Comparison of ENCODE assay signal across 8 cellular contexts in genomic region chr22:33921576-33922181, GRCh38. TPM values are rescaled to one million over a fixed set of nuclear protein-coding genes. Genes with fewer than 3 reads are reported as not detected.
A peak's percentile ranks its signal among the peaks of the same experiment; 100 is the strongest.
DNase-seq lines count a peak whose midpoint lies in the region; ATAC-seq, FAIRE-seq and TF ChIP-seq lines count a peak whose summit lies in the region.

No MANE protein-coding gene starts in this region.

- H3K27me3 ChIP-seq in AG04450 (ENCODE audit: control insufficient read depth, insufficient read depth, low read length): peaks cover 4% of the 10 kb centered on the region
- H3K27me3 ChIP-seq in SU-DHL-6 (ENCODE audit: low read length): no peaks in the 10 kb centered on the region

- no peaks in the 10 kb centered on the region; the same call in 1 of the 2 replicates for H3K9me3 ChIP-seq in AG04450 (ENCODE audit: control insufficient read depth, insufficient read depth, low read length)
- no peaks in the 10 kb centered on the region for H3K9me3 ChIP-seq in HEK293 (ENCODE audit: control insufficient read depth, insufficient read depth, low read depth, low read length)
- no peaks in the 10 kb centered on the region for H3K9me3 ChIP-seq in SU-DHL-6 (ENCODE audit: insufficient read depth, low read length)

- peak; percentile 30 for DNase-seq in AG04450 (ENCODE audit: low read depth, low spot score)
- DNase-seq in dermis blood vessel endothelial cell: peak; percentile 28
- DNase-seq in left lobe of liver (ENCODE audit: low spot score): peak; percentile 75
- DNase-seq in stimulated activated CD4-positive, alpha-beta T cell treated with anti-CD3 and anti-CD28 coated beads, Interleukin-4, amount 100 ng/mL, for 24 hours: peak; percentile 7
- no peak for DNase-seq in HCEC 1CT
- no peak for DNase-seq in RCC 7860 (ENCODE audit: low spot score)

- H3K4me3 ChIP-seq in AG04450 (ENCODE audit: low read depth, low read length): peak overlapping the region; percentile 83
- H3K4me3 ChIP-seq in HEK293 (ENCODE audit: low read depth, low read length): peak overlapping the region; percentile 60
- H3K4me3 ChIP-seq in SU-DHL-6 (ENCODE audit: insufficient read depth, low read length, poor library complexity, severe bottlenecking): peak overlapping the region; percentile 53

- H3K79me2 ChIP-seq in SU-DHL-6 (ENCODE audit: insufficient read depth, low read length): no peaks in the 10 kb centered on the region

- H3K4me1 ChIP-seq in HEK293 (ENCODE audit: control insufficient read depth, insufficient read depth, low read length): peaks cover 16% of the 10 kb centered on the region

- H2AFZ ChIP-seq in SU-DHL-6 (ENCODE audit: low read depth, low read length, severe bottlenecking): peak overlapping the region; percentile 84

- H4K20me1 ChIP-seq in SU-DHL-6 (ENCODE audit: low read depth, low read length): no peaks in the 10 kb centered on the region

- CTCF ChIA-PET in AG04450 (lab: Charles Lee): interaction anchor here (1.3 to 3.1 kb wide), 6 partner anchors 18 to 1229 kb away, joined by 3 to 48 read pairs (median 14); no protein-coding TSS in a partner anchor
- CTCF ChIA-PET in HEK293 (lab: Yijun Ruan, JAX): interaction anchor here (0.6 to 4.5 kb wide), 9 partner anchors 18 to 1261 kb away, joined by 3 to 52 read pairs (median 5); no protein-coding TSS in a partner anchor

- no peaks in the 10 kb centered on the region for H3F3A ChIP-seq in SU-DHL-6 (ENCODE audit: insufficient read depth)

- peak overlapping the region; percentile 72 for H3K4me2 ChIP-seq in SU-DHL-6 (ENCODE audit: low read depth, low read length, poor library complexity, severe bottlenecking)

- H3K27ac ChIP-seq in AG04450 (ENCODE audit: low read depth, low read length): peak overlapping the region; percentile 61
- H3K27ac ChIP-seq in HEK293 (ENCODE audit: extremely low read depth, low read depth, low read length): peak overlapping the region; percentile 54; the same call in 1 of the 2 replicates
- H3K27ac ChIP-seq in SU-DHL-6 (ENCODE audit: low read depth, low read length): no peak overlapping the region

- POLR2A ChIA-PET in AG04450 (lab: Yijun Ruan, JAX): interaction anchor here (0.5 to 1.8 kb wide), 10 partner anchors 25 to 591 kb away, joined by 3 to 6 read pairs (median 4); no protein-coding TSS in a partner anchor
- POLR2A ChIA-PET in HEK293 (lab: Yijun Ruan, JAX): interaction anchor here (0.6 to 1.4 kb wide), 6 partner anchors 12 to 1336 kb away, joined by 3 to 6 read pairs (median 3); no protein-coding TSS in a partner anchor

- peak overlapping the region; percentile 50 for H3K9ac ChIP-seq in SU-DHL-6 (ENCODE audit: low read length)

- ATAC-seq in left lobe of liver: peak; percentile 45

- FAIRE-seq in RCC 7860 (lab: Jason Lieb, UNC): no peak

- no peak for TF ChIP-seq CTCF in AG04450 (IDR thresholded peaks at IDR 0.05; ENCODE audit: low read depth, low read length)
- no peak for TF ChIP-seq CTCF in HEK293 (tag by site-specific recombination; IDR thresholded peaks at IDR 0.05)
- no peak for TF ChIP-seq CTCF in SU-DHL-6 (IDR thresholded peaks at IDR 0.05; ENCODE audit: insufficient read depth, low read length, poor library complexity, severe bottlenecking)

- no peaks in the 10 kb centered on the region for H3K9me2 ChIP-seq in SU-DHL-6 (replicated peaks; ENCODE audit: insufficient read depth, low read length)

- H3K36me3 ChIP-seq in HEK293 (ENCODE audit: control insufficient read depth in 2 of 2, insufficient read depth in 1 of 2, low read length in 2 of 2): no peaks in the 10 kb centered on the region
- no peaks in the 10 kb centered on the region for H3K36me3 ChIP-seq in SU-DHL-6 (ENCODE audit: low read length)

TF ChIP-seq in HEK293, 187 proteins besides CTCF, POLR2A, EP300 and RAD21 (continues in another document):
- TF ChIP-seq TSHZ1 (tag by site-specific recombination; IDR thresholded peaks at IDR 0.05; ENCODE audit: borderline replicate concordance): no peak
- TF ChIP-seq ZNF391 (tag by site-specific recombination; IDR thresholded peaks at IDR 0.05; ENCODE audit: borderline replicate concordance, low read depth): 0 out of 2 replicates have a peak, but pooled peaks have one; percentile 63
- TF ChIP-seq GLIS2 (tag by site-specific recombination; IDR thresholded peaks at IDR 0.05): peak; percentile 62
- peak; percentile 53; the same call in 1 of the 2 replicates for TF ChIP-seq KLF8 (tag by site-specific recombination; IDR thresholded peaks at IDR 0.05)
- TF ChIP-seq, protein P1, sequence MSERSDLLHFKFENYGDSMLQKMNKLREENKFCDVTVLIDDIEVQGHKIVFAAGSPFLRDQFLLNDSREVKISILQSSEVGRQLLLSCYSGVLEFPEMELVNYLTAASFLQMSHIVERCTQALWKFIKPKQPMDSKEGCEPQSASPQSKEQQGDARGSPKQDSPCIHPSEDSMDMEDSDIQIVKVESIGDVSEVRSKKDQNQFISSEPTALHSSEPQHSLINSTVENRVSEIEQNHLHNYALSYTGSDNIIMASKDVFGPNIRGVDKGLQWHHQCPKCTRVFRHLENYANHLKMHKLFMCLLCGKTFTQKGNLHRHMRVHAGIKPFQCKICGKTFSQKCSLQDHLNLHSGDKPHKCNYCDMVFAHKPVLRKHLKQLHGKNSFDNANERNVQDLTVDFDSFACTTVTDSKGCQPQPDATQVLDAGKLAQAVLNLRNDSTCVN (tag by site-specific recombination; optimal IDR thresholded peaks at IDR 0.05): peak; percentile 35
- TF ChIP-seq ZNF335 (tag by site-specific recombination; conservative IDR thresholded peaks at IDR 0.05): peak; percentile 76
- TF ChIP-seq SP3 (tag by site-specific recombination; IDR thresholded peaks at IDR 0.05): peak; percentile 26; the same call in 1 of the 2 replicates
- TF ChIP-seq ZIC2 (tag by site-specific recombination; IDR thresholded peaks at IDR 0.05): 0 out of 2 replicates have a peak, but pooled peaks have one; percentile 8
- TF ChIP-seq, protein P2, sequence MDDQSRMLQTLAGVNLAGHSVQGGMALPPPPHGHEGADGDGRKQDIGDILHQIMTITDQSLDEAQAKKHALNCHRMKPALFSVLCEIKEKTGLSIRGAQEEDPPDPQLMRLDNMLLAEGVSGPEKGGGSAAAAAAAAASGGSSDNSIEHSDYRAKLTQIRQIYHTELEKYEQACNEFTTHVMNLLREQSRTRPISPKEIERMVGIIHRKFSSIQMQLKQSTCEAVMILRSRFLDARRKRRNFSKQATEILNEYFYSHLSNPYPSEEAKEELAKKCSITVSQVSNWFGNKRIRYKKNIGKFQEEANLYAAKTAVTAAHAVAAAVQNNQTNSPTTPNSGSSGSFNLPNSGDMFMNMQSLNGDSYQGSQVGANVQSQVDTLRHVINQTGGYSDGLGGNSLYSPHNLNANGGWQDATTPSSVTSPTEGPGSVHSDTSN (CRISPR knock-in tag; IDR thresholded peaks at IDR 0.05): no peak
- peak; percentile 84 for TF ChIP-seq ZBTB10 (tag by site-specific recombination; IDR thresholded peaks at IDR 0.05)
- peak; percentile 7; the same call in 1 of the 2 replicates for TF ChIP-seq ZFHX2 (tag by site-specific recombination; conservative IDR thresholded peaks at IDR 0.05)
- TF ChIP-seq ZFP37 (tag by site-specific recombination; IDR thresholded peaks at IDR 0.05): no peak
- no peak for TF ChIP-seq ZNF747 (tag by site-specific recombination; IDR thresholded peaks at IDR 0.05)
- TF ChIP-seq ZNF837 (tag by site-specific recombination; IDR thresholded peaks at IDR 0.05): no peak
- peak; percentile 21; the same call in 1 of the 2 replicates for TF ChIP-seq GLIS1 (tag by site-specific recombination; IDR thresholded peaks at IDR 0.05)

RNA-seq across cellular contexts. Expression of gene LARGE1, which starts 1.4 kb away (rescaled TPM):
- polyA plus RNA-seq in AG04450 (2011; rRNA removed): 8.4 and 9.9 TPM in 2 replicates
- polyA minus RNA-seq in AG04450 (2011; rRNA and poly(A)+ RNA removed): 22.7 and 27.9 TPM in 2 replicates
- total RNA-seq in dermis blood vessel endothelial cell (7.2 and 14.0 TPM in 2 replicates), left lobe of liver (27.2 TPM)

Comparison
In these comparisons a context has a peak if more than half of its experiments do, and no peak if none do; other contexts are left out.
1. DNase-seq: peak in AG04450 (single experiment), dermis blood vessel endothelial cell (single experiment), left lobe of liver (single experiment) and stimulated activated CD4-positive, alpha-beta T cell treated with anti-CD3 and anti-CD28 coated beads, Interleukin-4, amount 100 ng/mL, for 24 hours (single experiment); none in HCEC 1CT (single experiment) and RCC 7860 (single experiment).
2. Peak in every context shown above with its lines, with median percentiles within 50 percentile points of each other: H3K4me3 ChIP-seq.